In genomic region chr19:7925171-7925837, GRCh38 we compare ENCODE assay signal across 1 cellular context.
TF ChIP-seq lines count a peak whose summit lies in the region.

No MANE protein-coding gene starts in this region.

TF ChIP-seq in WTC11, 78 proteins besides CTCF, POLR2A, EP300 and RAD21 (continued from another document):
- TF ChIP-seq, protein P1, sequence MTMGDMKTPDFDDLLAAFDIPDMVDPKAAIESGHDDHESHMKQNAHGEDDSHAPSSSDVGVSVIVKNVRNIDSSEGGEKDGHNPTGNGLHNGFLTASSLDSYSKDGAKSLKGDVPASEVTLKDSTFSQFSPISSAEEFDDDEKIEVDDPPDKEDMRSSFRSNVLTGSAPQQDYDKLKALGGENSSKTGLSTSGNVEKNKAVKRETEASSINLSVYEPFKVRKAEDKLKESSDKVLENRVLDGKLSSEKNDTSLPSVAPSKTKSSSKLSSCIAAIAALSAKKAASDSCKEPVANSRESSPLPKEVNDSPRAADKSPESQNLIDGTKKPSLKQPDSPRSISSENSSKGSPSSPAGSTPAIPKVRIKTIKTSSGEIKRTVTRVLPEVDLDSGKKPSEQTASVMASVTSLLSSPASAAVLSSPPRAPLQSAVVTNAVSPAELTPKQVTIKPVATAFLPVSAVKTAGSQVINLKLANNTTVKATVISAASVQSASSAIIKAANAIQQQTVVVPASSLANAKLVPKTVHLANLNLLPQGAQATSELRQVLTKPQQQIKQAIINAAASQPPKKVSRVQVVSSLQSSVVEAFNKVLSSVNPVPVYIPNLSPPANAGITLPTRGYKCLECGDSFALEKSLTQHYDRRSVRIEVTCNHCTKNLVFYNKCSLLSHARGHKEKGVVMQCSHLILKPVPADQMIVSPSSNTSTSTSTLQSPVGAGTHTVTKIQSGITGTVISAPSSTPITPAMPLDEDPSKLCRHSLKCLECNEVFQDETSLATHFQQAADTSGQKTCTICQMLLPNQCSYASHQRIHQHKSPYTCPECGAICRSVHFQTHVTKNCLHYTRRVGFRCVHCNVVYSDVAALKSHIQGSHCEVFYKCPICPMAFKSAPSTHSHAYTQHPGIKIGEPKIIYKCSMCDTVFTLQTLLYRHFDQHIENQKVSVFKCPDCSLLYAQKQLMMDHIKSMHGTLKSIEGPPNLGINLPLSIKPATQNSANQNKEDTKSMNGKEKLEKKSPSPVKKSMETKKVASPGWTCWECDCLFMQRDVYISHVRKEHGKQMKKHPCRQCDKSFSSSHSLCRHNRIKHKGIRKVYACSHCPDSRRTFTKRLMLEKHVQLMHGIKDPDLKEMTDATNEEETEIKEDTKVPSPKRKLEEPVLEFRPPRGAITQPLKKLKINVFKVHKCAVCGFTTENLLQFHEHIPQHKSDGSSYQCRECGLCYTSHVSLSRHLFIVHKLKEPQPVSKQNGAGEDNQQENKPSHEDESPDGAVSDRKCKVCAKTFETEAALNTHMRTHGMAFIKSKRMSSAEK (CRISPR knock-in tag; IDR thresholded peaks at IDR 0.05; ENCODE audit: borderline replicate concordance), result no peak
- TF ChIP-seq ZNF317 (CRISPR knock-in tag; IDR thresholded peaks at IDR 0.05; ENCODE audit: borderline replicate concordance, low read depth), result no peak
- peak; percentile 94 for TF ChIP-seq ETV6 (CRISPR knock-in tag; IDR thresholded peaks at IDR 0.05)
- TF ChIP-seq, protein P2, sequence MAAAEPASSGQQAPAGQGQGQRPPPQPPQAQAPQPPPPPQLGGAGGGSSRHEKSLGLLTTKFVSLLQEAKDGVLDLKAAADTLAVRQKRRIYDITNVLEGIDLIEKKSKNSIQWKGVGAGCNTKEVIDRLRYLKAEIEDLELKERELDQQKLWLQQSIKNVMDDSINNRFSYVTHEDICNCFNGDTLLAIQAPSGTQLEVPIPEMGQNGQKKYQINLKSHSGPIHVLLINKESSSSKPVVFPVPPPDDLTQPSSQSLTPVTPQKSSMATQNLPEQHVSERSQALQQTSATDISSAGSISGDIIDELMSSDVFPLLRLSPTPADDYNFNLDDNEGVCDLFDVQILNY (CRISPR knock-in tag; IDR thresholded peaks at IDR 0.05), result peak; percentile 88
- 0 out of 2 replicates have a peak, but pooled peaks have one; percentile 57 for TF ChIP-seq STAT6 (CRISPR knock-in tag; conservative IDR thresholded peaks at IDR 0.05; ENCODE audit: low read depth)
- TF ChIP-seq, protein P3, sequence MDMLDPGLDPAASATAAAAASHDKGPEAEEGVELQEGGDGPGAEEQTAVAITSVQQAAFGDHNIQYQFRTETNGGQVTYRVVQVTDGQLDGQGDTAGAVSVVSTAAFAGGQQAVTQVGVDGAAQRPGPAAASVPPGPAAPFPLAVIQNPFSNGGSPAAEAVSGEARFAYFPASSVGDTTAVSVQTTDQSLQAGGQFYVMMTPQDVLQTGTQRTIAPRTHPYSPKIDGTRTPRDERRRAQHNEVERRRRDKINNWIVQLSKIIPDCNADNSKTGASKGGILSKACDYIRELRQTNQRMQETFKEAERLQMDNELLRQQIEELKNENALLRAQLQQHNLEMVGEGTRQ (CRISPR knock-in tag; IDR thresholded peaks at IDR 0.05), result peak; percentile 48
- peak; percentile 96; the same call in 1 of the 2 replicates for TF ChIP-seq NFE2L1 (CRISPR knock-in tag; IDR thresholded peaks at IDR 0.05)
- no peak for TF ChIP-seq SMAD4 (CRISPR knock-in tag; IDR thresholded peaks at IDR 0.05)
- TF ChIP-seq GABPB1 (CRISPR knock-in tag; IDR thresholded peaks at IDR 0.05), result 0 out of 2 replicates have a peak, but pooled peaks have one; percentile 40
- TF ChIP-seq ATF6 (CRISPR knock-in tag; IDR thresholded peaks at IDR 0.05), result no peak
- TF ChIP-seq NFATC4 (CRISPR knock-in tag; IDR thresholded peaks at IDR 0.05), result no peak
- TF ChIP-seq ATF3 (CRISPR knock-in tag; conservative IDR thresholded peaks at IDR 0.05), result no peak
- peak; percentile 95 for TF ChIP-seq ZBTB43 (CRISPR knock-in tag; IDR thresholded peaks at IDR 0.05)
- peak; percentile 66; the same call in 1 of the 2 replicates for TF ChIP-seq NR2C2 (CRISPR knock-in tag; IDR thresholded peaks at IDR 0.05)
- TF ChIP-seq JUN (CRISPR knock-in tag; IDR thresholded peaks at IDR 0.05), result peak; percentile 92; the same call in 1 of the 2 replicates
- peak; percentile 66; the same call in 1 of the 2 replicates for TF ChIP-seq E2F1 (CRISPR knock-in tag; IDR thresholded peaks at IDR 0.05)
TF ChIP-seq in WTC11: peak in this region for 45.
